19 cellular contexts compared by ENCODE assay signal in genomic region chr2:197677056-197677455, GRCh38. TPM values are rescaled to one million over a fixed set of nuclear protein-coding genes. Genes with fewer than 3 reads are reported as not detected.
DNase-seq lines count a peak whose midpoint lies in the region; ATAC-seq and TF ChIP-seq lines count a peak whose summit lies in the region.
"Had no signal": no experiment of that assay in that cellular context is flagged by ENCODE, and none has a peak within 500 bp of the region (broad histone marks: within the 10 kb centered on the region; RNA-seq: fewer than 3 reads in every experiment).

No MANE protein-coding gene starts in this region.

- ATAC-seq in right lobe of liver: no peak

- no peaks in the 10 kb centered on the region for H3K9me3 Mint-ChIP-seq in neural crest cell

- no peaks in the 10 kb centered on the region for H3K36me3 ChIP-seq in left ventricle myocardium inferior
- H3K36me3 ChIP-seq in right lobe of liver: no peaks in the 10 kb centered on the region
- H3K36me3 ChIP-seq: HAP-1, MG63 had no signal

- DNase-seq in left ventricle myocardium inferior: no peak
- no peak for DNase-seq in cardiac septum (ENCODE audit: low spot score)
- DNase-seq in dermis blood vessel endothelial cell: peak; percentile 7
- DNase-seq in neural crest cell (ENCODE audit: low read depth, low spot score): no peak
- DNase-seq in right lobe of liver: no peak
- no peak for DNase-seq in NOMO-1 treated with dmso at 0.1 percent for 144 hours (lab: John Stamatoyannopoulos, UW; ENCODE audit: unreplicated experiment)
- no peak for DNase-seq in ecto neural progenitor cell (ENCODE audit: low spot score)
- DNase-seq in RPMI8226: no peak
- DNase-seq: Caco-2, DMS53, NCI-H1105 treated with DMSO at 0.1 percent for 48 hours, NCI-H187, NCI-H446 treated with DMSO at 0.1 percent for 48 hours, NCI-H748 treated with DMSO at 0.1 percent for 48 hours, PC-9 had no signal

- peaks cover 46% of the 10 kb centered on the region for H3K4me1 Mint-ChIP-seq in neural crest cell
- H3K4me1 Mint-ChIP-seq: CD14-positive monocyte had no signal

- H3K4me3 Mint-ChIP-seq in neural crest cell: peak overlapping the region; percentile 73
- H3K4me3 Mint-ChIP-seq: CD14-positive monocyte had no signal

- no peaks in the 10 kb centered on the region for H3K9me3 ChIP-seq in left ventricle myocardium inferior (replicated peaks)
- no peaks in the 10 kb centered on the region for H3K9me3 ChIP-seq in right lobe of liver
- H3K9me3 ChIP-seq: Caco-2, HAP-1, MG63 had no signal

- H3K4me3 ChIP-seq in left ventricle myocardium inferior (no peak overlapping the region), right lobe of liver (no peak overlapping the region)
- H3K4me3 ChIP-seq: HAP-1, MG63, PC-9 had no signal

- no peak overlapping the region for H3K27ac Mint-ChIP-seq in neural crest cell (ENCODE audit: unreplicated experiment)
- H3K27ac Mint-ChIP-seq: CD14-positive monocyte had no signal

- intact Hi-C loops in left ventricle myocardium inferior (cut with micrococcal nuclease) (no loop called here), cardiac septum (cut with DNase I) (no loop called here), right lobe of liver (cut with DNase I) (no loop called here)

- H3K27me3 ChIP-seq in left ventricle myocardium inferior (ENCODE audit: low read depth) (peaks cover 9% of the 10 kb centered on the region), right lobe of liver (no peaks in the 10 kb centered on the region)
- H3K27me3 ChIP-seq: MG63 had no signal

- H3K4me1 ChIP-seq in left ventricle myocardium inferior (peaks cover 33% of the 10 kb centered on the region), right lobe of liver (no peaks in the 10 kb centered on the region)
- H3K4me1 ChIP-seq: Caco-2, HAP-1 had no signal

- peak overlapping the region; percentile 83 for H3K27ac ChIP-seq in left ventricle myocardium inferior (replicated peaks)
- no peak overlapping the region for H3K27ac ChIP-seq in right lobe of liver
- H3K27ac ChIP-seq: KMS-11, PC-9 had no signal

- WGBS in right lobe of liver (ENCODE audit: insufficient coverage, low coverage, low lambda C conversion rate, missing lambda C conversion rate): 51% methylated on average over 2 of the region's 3 CpGs

- TF ChIP-seq CTCF in left ventricle myocardium inferior (IDR thresholded peaks at IDR 0.05; ENCODE audit: borderline replicate concordance) (no peak), neural crest cell (conservative IDR thresholded peaks at IDR 0.05) (no peak), right lobe of liver (IDR thresholded peaks at IDR 0.05) (no peak)

- no peaks in the 10 kb centered on the region for H3K36me3 Mint-ChIP-seq in neural crest cell (ENCODE audit: low read depth)
- H3K36me3 Mint-ChIP-seq: CD14-positive monocyte had no signal

- TF ChIP-seq POLR2A in right lobe of liver (IDR thresholded peaks at IDR 0.05): no peak

- no peaks in the 10 kb centered on the region for H3K27me3 Mint-ChIP-seq in neural crest cell (ENCODE audit: low read depth)

RNA-seq across cellular contexts. Expression of gene RFTN2, which starts 1.7 kb away (rescaled TPM):
- total RNA-seq in left ventricle myocardium inferior (5.6 TPM), cardiac septum (3.5 TPM), dermis blood vessel endothelial cell (14.4 and 22.0 TPM in 2 replicates), neural crest cell (16.0 and 20.6 TPM in 2 replicates), right lobe of liver (1 to 10 TPM in 4 of 6 experiments, under 1 TPM in 2; 0.58 to 1.9 (median 1.0) TPM)
- total RNA-seq: PC-9 had no signal

RNA-seq across cellular contexts. Expression of gene MARS2, which starts 28.1 kb away (rescaled TPM):
- 7.2 TPM for total RNA-seq in left ventricle myocardium inferior
- 6.7 TPM for total RNA-seq in cardiac septum
- total RNA-seq in dermis blood vessel endothelial cell: 8.7 and 9.4 TPM in 2 replicates
- 15.9 and 16.0 TPM in 2 replicates for total RNA-seq in neural crest cell
- total RNA-seq in right lobe of liver: 10 to 100 TPM in 2 of 6 experiments, 1 to 10 TPM in 4; 5.1 to 15.1 (median 6.6) TPM
